19 cellular contexts compared by ENCODE assay signal in the genomic region with DNA sequence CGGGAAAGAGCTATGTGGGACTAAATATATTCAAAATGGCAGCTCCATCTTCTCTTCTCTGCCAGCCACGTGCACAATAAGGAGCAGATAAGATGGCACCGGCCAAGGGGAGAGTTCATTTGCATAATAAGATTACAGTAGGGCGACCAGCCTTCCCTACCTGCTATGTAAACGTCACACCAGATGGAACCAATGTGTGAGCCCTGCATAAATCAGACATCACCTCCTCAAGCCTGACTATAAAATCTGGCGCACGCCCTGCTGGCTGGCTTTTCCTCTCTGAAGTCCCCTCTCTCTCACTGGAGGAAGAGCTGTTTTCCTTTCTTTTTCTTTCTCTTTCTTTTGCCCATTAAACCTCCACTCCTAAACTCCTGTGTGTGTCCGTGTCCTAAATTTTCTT.
A peak's percentile ranks its signal among the peaks of the same experiment; 100 is the strongest.
DNase-seq lines count a peak whose midpoint lies in the region; ATAC-seq and TF ChIP-seq lines count a peak whose summit lies in the region.
"Had no signal": no experiment of that assay in that cellular context is flagged by ENCODE, and none has a peak within 500 bp of the region (broad histone marks: within the 10 kb centered on the region; RNA-seq: fewer than 3 reads in every experiment).

No MANE protein-coding gene starts in this region.

- no peak overlapping the region for H3K9ac ChIP-seq in endodermal cell (ENCODE audit: extremely low read depth, low read length, poor library complexity, severe bottlenecking)

- no peak for TF ChIP-seq CTCF in endodermal cell (conservative IDR thresholded peaks at IDR 0.05)

- 88 to 91% methylated on average over 8 of the region's 8 CpGs for WGBS in endodermal cell (ENCODE audit: insufficient coverage in 1 of 2, insufficient read length in 1 of 2), 2 experiments

- H3K27ac Mint-ChIP-seq in endodermal cell, result no peak overlapping the region
- H3K27ac Mint-ChIP-seq: B cell; T-helper 1 cell treated with Interleukin-12 subunit alpha and Interleukin-12 subunit beta and Interleukin-4 antibody, amounts not matched to agents 30 μg/mL and 1 μg/mL, for 36 hours had no signal

- ATAC-seq in HG03460 (IDR thresholded peaks at IDR 0.05; ENCODE audit: unreplicated experiment), result no peak
- ATAC-seq: HepG2 had no signal

- peaks cover 17% of the 10 kb centered on the region for H3K9me3 Mint-ChIP-seq in endodermal cell

- no peaks in the 10 kb centered on the region for H3K36me3 Mint-ChIP-seq in endodermal cell (ENCODE audit: low read depth)

- DNase-seq in DMS53 (lab: John Stamatoyannopoulos, UW) (peak; percentile 8), DMS53 treated with DMSO at 0.1 percent for 48 hours (lab: John Stamatoyannopoulos, UW; ENCODE audit: unreplicated experiment) (no peak), HT-29 (ENCODE audit: low spot score) (peak; percentile 81), NCI-H69 (lab: John Stamatoyannopoulos, UW) (peak; percentile 78), islet precursor cell (peak; percentile 50), endodermal cell (no peak)
- DNase-seq in activated T-cell treated with anti-CD3 and anti-CD28 coated beads, Interleukin-2, amount 50 U/mL, for 48 hours, result no peak
- DNase-seq: 8988T, EL, KG1, NCI-H1105 treated with DMSO at 0.1 percent for 48 hours, NCI-H187 treated with DMSO at 0.1 percent for 48 hours, NCI-H446 treated with DMSO at 0.1 percent for 48 hours, PC-9, SJCRH30 had no signal

- H3K4me1 Mint-ChIP-seq in endodermal cell, result peaks cover 6% of the 10 kb centered on the region
- H3K4me1 Mint-ChIP-seq: B cell had no signal

- no peaks in the 10 kb centered on the region for H3K27me3 ChIP-seq in endodermal cell (ENCODE audit: control insufficient read depth, insufficient read depth, low read length, poor library complexity, severe bottlenecking)
- H3K27me3 ChIP-seq: SJCRH30 had no signal

- H3K27me3 Mint-ChIP-seq in endodermal cell (ENCODE audit: insufficient read depth), result no peaks in the 10 kb centered on the region
- H3K27me3 Mint-ChIP-seq: B cell had no signal

- H3K9me3 ChIP-seq in endodermal cell (ENCODE audit: control insufficient read depth, low read length), result peaks cover 5% of the 10 kb centered on the region
- H3K9me3 ChIP-seq: SJCRH30 had no signal

- H3K4me3 Mint-ChIP-seq in endodermal cell, result no peak overlapping the region
- H3K4me3 Mint-ChIP-seq: B cell; T-helper 1 cell treated with Interleukin-12 subunit alpha and Interleukin-12 subunit beta and Interleukin-4 antibody, amounts not matched to agents 30 μg/mL and 1 μg/mL, for 36 hours had no signal

- H3K27ac ChIP-seq in endodermal cell (ENCODE audit: low read depth, low read length), result no peak overlapping the region
- H3K27ac ChIP-seq: PC-9, SJCRH30 had no signal

- H3K4me3 ChIP-seq in endodermal cell (ENCODE audit: low read length), result no peak overlapping the region
- H3K4me3 ChIP-seq: PC-9, SJCRH30 had no signal

- no peaks in the 10 kb centered on the region for H3K36me3 ChIP-seq in endodermal cell (ENCODE audit: control insufficient read depth, insufficient read depth, low read length)
- H3K36me3 ChIP-seq: SJCRH30 had no signal

- no peaks in the 10 kb centered on the region for H3K4me1 ChIP-seq in endodermal cell (ENCODE audit: control insufficient read depth, insufficient read depth, low read length)
- H3K4me1 ChIP-seq: SJCRH30 had no signal

Comparison
In these comparisons a context has a peak if more than half of its experiments do, and no peak if none do; other contexts are left out.
1. DNase-seq: peak in DMS53 (single experiment), HT-29 (single experiment), NCI-H69 (single experiment) and islet precursor cell (single experiment); none in DMS53 treated with DMSO at 0.1 percent for 48 hours (single experiment), endodermal cell (single experiment) and activated T-cell treated with anti-CD3 and anti-CD28 coated beads, Interleukin-2, amount 50 U/mL, for 48 hours (0 of 2).